Comparison of ENCODE assay signal across 26 cellular contexts in the genomic region with DNA sequence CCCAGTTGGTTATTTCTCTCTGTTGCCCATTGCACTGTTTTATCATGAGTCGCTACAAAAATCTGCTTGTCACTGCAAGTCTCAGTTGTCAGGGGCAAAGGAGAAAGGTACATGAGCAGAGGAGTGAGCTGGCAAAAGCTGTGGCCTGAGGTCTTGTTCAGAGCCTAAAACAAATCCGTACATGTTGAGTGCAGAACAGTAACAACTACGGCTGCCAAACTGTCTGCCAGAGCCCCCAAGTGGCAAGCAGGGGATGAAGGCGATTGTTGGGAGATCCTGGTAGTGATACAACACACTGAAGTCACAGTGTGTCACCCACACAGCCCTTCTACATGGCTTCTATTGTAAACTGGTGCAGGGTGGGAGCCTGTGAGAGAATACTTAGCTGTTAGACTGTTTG. TPM values are rescaled to one million over a fixed set of nuclear protein-coding genes. Genes with fewer than 3 reads are reported as not detected.
A peak's percentile ranks its signal among the peaks of the same experiment; 100 is the strongest.
DNase-seq lines count a peak whose midpoint lies in the region; ATAC-seq, FAIRE-seq and TF ChIP-seq lines count a peak whose summit lies in the region.
"Had no signal": no experiment of that assay in that cellular context is flagged by ENCODE, and none has a peak within 500 bp of the region (broad histone marks: within the 10 kb centered on the region; RNA-seq: fewer than 3 reads in every experiment).

No MANE protein-coding gene starts in this region.

- ATAC-seq in SK-N-SH treated with all-trans-retinoic acid at 6 μM for 48 hours (no peak), omental fat pad (ENCODE audit: low FRiP score) (no peak)
- ATAC-seq in activated CD4-positive, alpha-beta T cell treated with anti-CD3 and anti-CD28 coated beads for 36 hours = no peak
- ATAC-seq: gastroesophageal sphincter, left colon, mucosa of descending colon, right cardiac atrium had no signal

- no peaks in the 10 kb centered on the region for H3K9me2 ChIP-seq in SK-N-SH

- H3K9ac ChIP-seq in SK-N-SH (no peak overlapping the region), keratinocyte (ENCODE audit: control insufficient read depth, extremely low read depth, insufficient read depth, low read length) (no peak overlapping the region)
- H3K9ac ChIP-seq: BLaER1 treated with 17β-estradiol and CSF1 and Interleukin-3, amounts not matched to agents 10 nM and 100 nM had no signal

- H3K9me3 Mint-ChIP-seq in activated CD4-positive, alpha-beta memory T cell treated with anti-CD3 and anti-CD28 coated beads, Interleukin-2, amount 10 ng/mL, durations not matched to agents 7 days and 5 days = peaks cover 11% of the 10 kb centered on the region
- peaks cover 6% of the 10 kb centered on the region for H3K9me3 Mint-ChIP-seq in activated CD4-positive, alpha-beta T cell treated with anti-CD3 and anti-CD28 coated beads for 36 hours (ENCODE audit: low read depth)

- no peaks in the 10 kb centered on the region for H3K27me3 ChIP-seq in SK-N-SH (ENCODE audit: insufficient read depth)
- no peaks in the 10 kb centered on the region for H3K27me3 ChIP-seq in keratinocyte (ENCODE audit: control insufficient read depth, extremely low read depth, insufficient read depth, low read length)
- H3K27me3 ChIP-seq: BLaER1 treated with 17β-estradiol and CSF1 and Interleukin-3, amounts not matched to agents 10 nM and 100 nM; esophagus muscularis mucosa; gastroesophageal sphincter had no signal

- H3K4me2 ChIP-seq in SK-N-SH (no peak overlapping the region), keratinocyte (ENCODE audit: control insufficient read depth, extremely low read depth, insufficient read depth, low read depth, low read length) (no peak overlapping the region)
- H3K4me2 ChIP-seq: BLaER1 treated with 17β-estradiol and CSF1 and Interleukin-3, amounts not matched to agents 10 nM and 100 nM; PC-9 had no signal

- H3K27ac Mint-ChIP-seq in activated CD4-positive, alpha-beta memory T cell treated with anti-CD3 and anti-CD28 coated beads, Interleukin-2, amount 10 ng/mL, durations not matched to agents 7 days and 5 days = no peak overlapping the region
- H3K27ac Mint-ChIP-seq in activated CD4-positive, alpha-beta T cell treated with anti-CD3 and anti-CD28 coated beads for 36 hours = no peak overlapping the region

- DNase-seq in SK-N-SH = peak; percentile 27
- DNase-seq in cerebellum (ENCODE audit: low spot score) = peak; percentile 26
- no peak for DNase-seq in keratinocyte (ENCODE audit: low read depth, low spot score)
- no peak for DNase-seq in activated CD4-positive, alpha-beta memory T cell treated with anti-CD3 and anti-CD28 coated beads, Interleukin-2, amount 10 ng/mL, durations not matched to agents 7 days and 5 days
- no peak for DNase-seq in activated CD4-positive, alpha-beta T cell treated with anti-CD3 and anti-CD28 coated beads for 36 hours
- DNase-seq in omental fat pad (ENCODE audit: low spot score) = no peak
- no peak for DNase-seq in EL
- DNase-seq: activated CD4-positive, alpha-beta T cell treated with anti-CD3 and anti-CD28 coated beads, Interleukin-2, amount 50 U/mL, for 1 hour; activated CD8-positive, alpha-beta memory T cell treated with anti-CD3 and anti-CD28 coated beads, Interleukin-2, amount 50 U/mL, for 4 hours; activated effector memory CD4-positive, alpha-beta T cell treated with Interleukin-2 at 50 U/mL for 16 hours; Kasumi-1; left colon; mucosa of descending colon; NCI-H1092; NCI-H2081 treated with DMSO at 0.1 percent for 48 hours; NCI-H524 treated with DMSO at 0.1 percent for 48 hours; PC-9; right cardiac atrium had no signal

- dilution Hi-C loops in keratinocyte (cut with MboI; ENCODE audit: extremely low pct_ligation_motif_present, low sequenced_read_pairs) = no loop called here

- no peaks in the 10 kb centered on the region; the same call in 1 of the 2 replicates for H3K9me3 ChIP-seq in SK-N-SH
- no peaks in the 10 kb centered on the region for H3K9me3 ChIP-seq in keratinocyte (ENCODE audit: control insufficient read depth, low read depth, low read length)
- H3K9me3 ChIP-seq: BLaER1 treated with 17β-estradiol and CSF1 and Interleukin-3, amounts not matched to agents 10 nM and 100 nM; esophagus muscularis mucosa; gastroesophageal sphincter; mucosa of descending colon had no signal

- TF ChIP-seq RAD21 in SK-N-SH (IDR thresholded peaks at IDR 0.05; ENCODE audit: low read length) = peak; percentile 46; the same call in 1 of the 2 replicates

- no peak overlapping the region for H2AFZ ChIP-seq in SK-N-SH (ENCODE audit: low read depth)
- H2AFZ ChIP-seq in keratinocyte (ENCODE audit: control insufficient read depth, low read length) = no peak overlapping the region
- H2AFZ ChIP-seq: PC-9 had no signal

- H3K4me1 Mint-ChIP-seq in activated CD4-positive, alpha-beta memory T cell treated with anti-CD3 and anti-CD28 coated beads, Interleukin-2, amount 10 ng/mL, durations not matched to agents 7 days and 5 days = no peaks in the 10 kb centered on the region
- no peaks in the 10 kb centered on the region for H3K4me1 Mint-ChIP-seq in activated CD4-positive, alpha-beta T cell treated with anti-CD3 and anti-CD28 coated beads for 36 hours

- no peaks in the 10 kb centered on the region for H3K36me3 Mint-ChIP-seq in activated CD4-positive, alpha-beta memory T cell treated with anti-CD3 and anti-CD28 coated beads, Interleukin-2, amount 10 ng/mL, durations not matched to agents 7 days and 5 days (ENCODE audit: low read depth)
- H3K36me3 Mint-ChIP-seq in activated CD4-positive, alpha-beta T cell treated with anti-CD3 and anti-CD28 coated beads for 36 hours (ENCODE audit: low read depth) = no peaks in the 10 kb centered on the region

- H4K20me1 ChIP-seq in SK-N-SH (ENCODE audit: insufficient read depth) (no peaks in the 10 kb centered on the region), keratinocyte (ENCODE audit: control insufficient read depth, extremely low read depth, insufficient read depth, low read length) (no peaks in the 10 kb centered on the region)
- H4K20me1 ChIP-seq: BLaER1 treated with 17β-estradiol and CSF1 and Interleukin-3, amounts not matched to agents 10 nM and 100 nM had no signal

- no peak for TF ChIP-seq EP300 in SK-N-SH (IDR thresholded peaks at IDR 0.05; ENCODE audit: borderline replicate concordance in 1 of 2, low read depth in 1 of 2, low read length in 1 of 2)

- TF ChIP-seq CTCF in SK-N-SH (IDR thresholded peaks at IDR 0.05) (no peak), keratinocyte (optimal IDR thresholded peaks at IDR 0.05 in 1 of 3, IDR thresholded peaks at IDR 0.05 in 1 of 3, conservative IDR thresholded peaks at IDR 0.05 in 1 of 3; ENCODE audit: extremely low read depth in 1 of 3, insufficient read depth in 2 of 3, low read length in 3 of 3) (peak in 2 of 3 experiments; percentile 4 to 48), omental fat pad (IDR thresholded peaks at IDR 0.05) (no peak)

- H3K79me2 ChIP-seq in SK-N-SH (ENCODE audit: insufficient read depth) = no peaks in the 10 kb centered on the region
- no peaks in the 10 kb centered on the region for H3K79me2 ChIP-seq in keratinocyte (ENCODE audit: control insufficient read depth, insufficient read depth, low read length)

- WGBS in SK-N-SH (ENCODE audit: low lambda C conversion rate) = 30% methylated on average over 4 of the region's 4 CpGs

- H3K36me3 ChIP-seq in SK-N-SH (replicated peaks in 1 of 2; ENCODE audit: control insufficient read depth in 1 of 2, insufficient read depth in 2 of 2, low read length in 1 of 2) = no peaks in the 10 kb centered on the region
- H3K36me3 ChIP-seq in keratinocyte (ENCODE audit: control insufficient read depth in 2 of 2, extremely low read depth in 1 of 2, insufficient read depth in 2 of 2, low read length in 2 of 2) = no peaks in the 10 kb centered on the region
- H3K36me3 ChIP-seq: BLaER1 treated with 17β-estradiol and CSF1 and Interleukin-3, amounts not matched to agents 10 nM and 100 nM; esophagus muscularis mucosa; gastroesophageal sphincter had no signal

- no peaks in the 10 kb centered on the region for H3K27me3 Mint-ChIP-seq in activated CD4-positive, alpha-beta memory T cell treated with anti-CD3 and anti-CD28 coated beads, Interleukin-2, amount 10 ng/mL, durations not matched to agents 7 days and 5 days
- H3K27me3 Mint-ChIP-seq in activated CD4-positive, alpha-beta T cell treated with anti-CD3 and anti-CD28 coated beads for 36 hours = no peaks in the 10 kb centered on the region

- H3K4me3 ChIP-seq in SK-N-SH (ENCODE audit: low read depth in 2 of 2, low read length in 1 of 2) = no peak overlapping the region
- no peak overlapping the region for H3K4me3 ChIP-seq in keratinocyte (ENCODE audit: control insufficient read depth in 2 of 3, extremely low read depth in 1 of 3, insufficient read depth in 2 of 3, low read depth in 1 of 3, low read length in 3 of 3)
- H3K4me3 ChIP-seq: BLaER1 treated with 17β-estradiol and CSF1 and Interleukin-3, amounts not matched to agents 10 nM and 100 nM; esophagus muscularis mucosa; gastroesophageal sphincter; mucosa of descending colon; PC-9 had no signal

- FAIRE-seq in keratinocyte (lab: Jason Lieb, UNC) = no peak
- FAIRE-seq: GM18507, urothelium cell line had no signal

- no peaks in the 10 kb centered on the region for H3F3A ChIP-seq in SK-N-SH (replicated peaks; ENCODE audit: insufficient read depth)

- H3K27ac ChIP-seq in SK-N-SH (ENCODE audit: low read depth in 2 of 2, low read length in 1 of 2) (no peak overlapping the region), keratinocyte (ENCODE audit: control insufficient read depth, insufficient read depth, low read length) (no peak overlapping the region)
- H3K27ac ChIP-seq: BLaER1 treated with 17β-estradiol and CSF1 and Interleukin-3, amounts not matched to agents 10 nM and 100 nM; esophagus muscularis mucosa; gastroesophageal sphincter; PC-9 had no signal

- intact Hi-C loops in activated CD4-positive, alpha-beta T cell treated with anti-CD3 and anti-CD28 coated beads for 36 hours (cut with DNase I, micrococcal nuclease) = no loop called here

- CTCF ChIA-PET in SK-N-SH (lab: Yijun Ruan, JAX) = interaction anchor here (0.9 to 1.0 kb wide), 2 partner anchors 11 to 13 kb away, joined by 3 to 4 read pairs; no protein-coding TSS in a partner anchor
- CTCF ChIA-PET in activated CD4-positive, alpha-beta memory T cell treated with anti-CD3 and anti-CD28 coated beads, Interleukin-2, amount 10 ng/mL, durations not matched to agents 7 days and 5 days (lab: Charles Lee) = no interaction called here
- CTCF ChIA-PET in activated CD4-positive, alpha-beta T cell treated with anti-CD3 and anti-CD28 coated beads for 36 hours (lab: Charles Lee) = interaction anchor here (1.0 kb wide), 1 partner anchor 12 kb away, joined by 3 read pairs; no protein-coding TSS in a partner anchor

- H3K4me3 Mint-ChIP-seq in activated CD4-positive, alpha-beta memory T cell treated with anti-CD3 and anti-CD28 coated beads, Interleukin-2, amount 10 ng/mL, durations not matched to agents 7 days and 5 days = no peak overlapping the region
- no peak overlapping the region for H3K4me3 Mint-ChIP-seq in activated CD4-positive, alpha-beta T cell treated with anti-CD3 and anti-CD28 coated beads for 36 hours

- no peaks in the 10 kb centered on the region for H3K9me1 ChIP-seq in keratinocyte (ENCODE audit: control insufficient read depth, extremely low read depth, insufficient read depth, low read length)

- H3K4me1 ChIP-seq in SK-N-SH (ENCODE audit: control insufficient read depth in 1 of 2, insufficient read depth in 2 of 2, low read depth in 1 of 2, low read length in 1 of 2) (no peaks in the 10 kb centered on the region), keratinocyte (ENCODE audit: control insufficient read depth, extremely low read depth, insufficient read depth, low read length) (no peaks in the 10 kb centered on the region)
- H3K4me1 ChIP-seq: BLaER1 treated with 17β-estradiol and CSF1 and Interleukin-3, amounts not matched to agents 10 nM and 100 nM; gastroesophageal sphincter had no signal

- POLR2A ChIA-PET in SK-N-SH (lab: Yijun Ruan, JAX) = interaction anchor here (0.6 kb wide), 1 partner anchor 910 kb away, joined by 3 read pairs; no protein-coding TSS in a partner anchor
- POLR2A ChIA-PET in activated CD4-positive, alpha-beta memory T cell treated with anti-CD3 and anti-CD28 coated beads, Interleukin-2, amount 10 ng/mL, durations not matched to agents 7 days and 5 days (lab: Charles Lee) = no interaction called here
- POLR2A ChIA-PET in activated CD4-positive, alpha-beta T cell treated with anti-CD3 and anti-CD28 coated beads for 36 hours (lab: Charles Lee) = no interaction called here

RNA-seq across cellular contexts. Expression of gene BRINP1, which starts 50.9 kb away (rescaled TPM):
- polyA plus RNA-seq in SK-N-SH (2012; rRNA removed) = 0.34 and 0.41 TPM in 2 replicates
- polyA plus RNA-seq in SK-N-SH (2012; cell fraction: cytosol; rRNA removed) = 0.22 and 0.39 TPM in 2 replicates
- 0.35 and 0.36 TPM in 2 replicates for polyA plus RNA-seq in SK-N-SH (2012; cell fraction: nucleus; rRNA removed)
- 35.4 TPM for total RNA-seq in cerebellum
- polyA plus RNA-seq in keratinocyte = 0.52 to 2.5 TPM (median 0.63 TPM) in 3 replicates
- polyA plus RNA-seq in keratinocyte (2011; ENCODE audit: low read depth) = not detected
- polyA plus RNA-seq in keratinocyte (2011; cell fraction: cytosol; rRNA removed) = 1.6 and 2.2 TPM in 2 replicates
- polyA plus RNA-seq in keratinocyte (2011; cell fraction: nucleus; rRNA removed) = 3.4 and 5.5 TPM in 2 replicates
- polyA plus RNA-seq in keratinocyte (2012; ENCODE audit: low replicate concordance) = 0.17 and 0.33 TPM in 2 replicates
- polyA minus RNA-seq in keratinocyte = 0.92 to 3.9 TPM (median 1.8 TPM) in 3 replicates
- polyA minus RNA-seq in keratinocyte (2011; cell fraction: cytosol; rRNA and poly(A)+ RNA removed) = 2.7 TPM
- polyA minus RNA-seq in keratinocyte (2011; cell fraction: nucleus; rRNA and poly(A)+ RNA removed) = 3.8 and 8.1 TPM in 2 replicates
- total RNA-seq in activated CD4-positive, alpha-beta memory T cell treated with anti-CD3 and anti-CD28 coated beads, Interleukin-2, amount 10 ng/mL, durations not matched to agents 7 days and 5 days = not detected
- not detected for total RNA-seq in activated CD4-positive, alpha-beta T cell treated with anti-CD3 and anti-CD28 coated beads for 36 hours
- under 1 TPM in 2 of 4 donors, not detected in 2; 0.24 to 0.37 TPM for total RNA-seq in omental fat pad
- total RNA-seq: A673; esophagus muscularis mucosa; PC-9; T-helper 1 cell treated with Interleukin-12 subunit alpha and Interleukin-12 subunit beta and Interleukin-4 antibody, amounts not matched to agents 30 ng/mL and 1 ng/mL, for 36 hours had no signal

Comparison
In these comparisons a context has a peak if more than half of its experiments do, and no peak if none do; other contexts are left out.
1. DNase-seq: peak in SK-N-SH (single experiment) and cerebellum (single experiment); none in keratinocyte (single experiment), activated CD4-positive, alpha-beta memory T cell treated with anti-CD3 and anti-CD28 coated beads, Interleukin-2, amount 10 ng/mL, durations not matched to agents 7 days and 5 days (single experiment), activated CD4-positive, alpha-beta T cell treated with anti-CD3 and anti-CD28 coated beads for 36 hours (single experiment), omental fat pad (single experiment) and EL (single experiment).
2. CTCF ChIP-seq: peak in keratinocyte (2 of 3); none in SK-N-SH (single experiment) and omental fat pad (0 of 3).
3. RNA of gene BRINP1, which starts 50.9 kb away (total RNA-seq): 35.4 TPM in cerebellum (single experiment); 0.24 to 0.37 TPM in omental fat pad, not detected in activated CD4-positive, alpha-beta memory T cell treated with anti-CD3 and anti-CD28 coated beads, Interleukin-2, amount 10 ng/mL, durations not matched to agents 7 days and 5 days and not detected in activated CD4-positive, alpha-beta T cell treated with anti-CD3 and anti-CD28 coated beads for 36 hours; every median in the first group is over 10 times any median in the second.